In genomic region chr5:97476852-97477534, GRCh38 we compare ENCODE assay signal across 25 cellular contexts.
A peak's percentile ranks its signal among the peaks of the same experiment; 100 is the strongest.
DNase-seq lines count a peak whose midpoint lies in the region; ATAC-seq, FAIRE-seq and TF ChIP-seq lines count a peak whose summit lies in the region.
"Had no signal": no experiment of that assay in that cellular context is flagged by ENCODE, and none has a peak within 500 bp of the region (broad histone marks: within the 10 kb centered on the region; RNA-seq: fewer than 3 reads in every experiment).

No MANE protein-coding gene starts in this region.

- no peak overlapping the region for H3K27ac ChIP-seq in A673 (ENCODE audit: low read depth, low read length, poor library complexity, severe bottlenecking)
- H3K27ac ChIP-seq: body of pancreas, colonic mucosa, parathyroid adenoma, upper lobe of left lung had no signal

- ATAC-seq in GM19351 (IDR thresholded peaks at IDR 0.05; ENCODE audit: unreplicated experiment): peak; percentile 71
- peak; percentile 67 for ATAC-seq in HG02852 (IDR thresholded peaks at IDR 0.05; ENCODE audit: unreplicated experiment)
- ATAC-seq in HG03520 (IDR thresholded peaks at IDR 0.05; ENCODE audit: unreplicated experiment): peak; percentile 50
- ATAC-seq in GM19324 (IDR thresholded peaks at IDR 0.05; ENCODE audit: low FRiP score, unreplicated experiment): no peak
- no peak for ATAC-seq in GM19023 (IDR thresholded peaks at IDR 0.05; ENCODE audit: unreplicated experiment)
- ATAC-seq: activated CD8-positive, alpha-beta T cell treated with anti-CD3 and anti-CD28 coated beads, Interleukin-2, amount 10 ng/mL, durations not matched to agents 7 days and 5 days; activated naive CD4-positive, alpha-beta T cell treated with anti-CD3 and anti-CD28 coated beads, Interleukin-2, amount 50 U/mL, for 72 hours; activated T-cell treated with anti-CD3 and anti-CD28 coated beads, Interleukin-2, amount 50 U/mL, for 72 hours; body of pancreas; WTC11 had no signal

- H3K36me3 ChIP-seq in A673 (ENCODE audit: insufficient read depth, low read length, poor library complexity, severe bottlenecking): no peaks in the 10 kb centered on the region
- H3K36me3 ChIP-seq: colonic mucosa, upper lobe of left lung had no signal

- FAIRE-seq in GM12891 (lab: Jason Lieb, UNC): peak; percentile 52

- no peaks in the 10 kb centered on the region for H3K9me3 ChIP-seq in A673 (ENCODE audit: low read depth, low read length, poor library complexity, severe bottlenecking)
- H3K9me3 ChIP-seq: body of pancreas, colonic mucosa, upper lobe of left lung had no signal

- CTCF ChIA-PET in A673 (lab: Charles Lee): no interaction called here

- H3K4me1 ChIP-seq in A673 (ENCODE audit: insufficient read depth, low read length, poor library complexity, severe bottlenecking): no peaks in the 10 kb centered on the region
- H3K4me1 ChIP-seq: body of pancreas, colonic mucosa, parathyroid adenoma, upper lobe of left lung had no signal

- no peak for TF ChIP-seq CTCF in A673 (conservative IDR thresholded peaks at IDR 0.05; ENCODE audit: low read depth, low read length)

- TF ChIP-seq POLR2A in GM12891 (IDR thresholded peaks at IDR 0.05; ENCODE audit: low read depth, low read length): no peak

- intact Hi-C loops in A673 (cut with micrococcal nuclease; ENCODE audit: unreplicated experiment): no loop called here

- BruUV-seq in A673 (replicated peaks; lab: Mats Ljungman, UMichigan): no TSS peak

- POLR2A ChIA-PET in A673 (lab: Charles Lee; ENCODE audit: low non-redundant PET): no interaction called here

- H3K4me3 ChIP-seq in A673 (ENCODE audit: low read depth, low read length, poor library complexity, severe bottlenecking): no peak overlapping the region
- H3K4me3 ChIP-seq: body of pancreas, colonic mucosa, upper lobe of left lung had no signal

- H3K27me3 ChIP-seq in A673 (replicated peaks; ENCODE audit: insufficient read depth, low read depth, low read length, poor library complexity): peaks cover 18% of the 10 kb centered on the region
- H3K27me3 ChIP-seq: body of pancreas, colonic mucosa, upper lobe of left lung had no signal

- no peak for DNase-seq in GM12891 (ENCODE audit: insufficient read length, low spot score)
- no peak for DNase-seq in cerebellum (ENCODE audit: low spot score)
- DNase-seq in A673 (ENCODE audit: low spot score): no peak
- DNase-seq: activated CD8-positive, alpha-beta T cell treated with anti-CD3 and anti-CD28 coated beads, Interleukin-2, amount 10 ng/mL, durations not matched to agents 7 days and 5 days; activated T-cell treated with anti-CD3 and anti-CD28 coated beads, Interleukin-2, amount 50 U/mL, for 72 hours; body of pancreas; CD4-positive, alpha-beta T cell; colonic mucosa; KG1; kidney; MV-4-11; naive B cell; NCI-H2081; NCI-H510A treated with DMSO at 0.1 percent for 48 hours; SHP77; stimulated activated CD4-positive, alpha-beta T cell treated with anti-CD3 and anti-CD28 coated beads, Interleukin-1b, Interleukin-23, amount 100 ng/mL, for 48 hours; upper lobe of left lung had no signal

TF ChIP-seq in GM12891, 5 proteins besides CTCF, POLR2A, EP300 and RAD21:
- TF ChIP-seq PAX5 (IDR thresholded peaks at IDR 0.05; ENCODE audit: insufficient read depth, low read length, severe bottlenecking): no peak
- no peak for TF ChIP-seq POLR2AphosphoS5 (IDR thresholded peaks at IDR 0.05; ENCODE audit: low read depth, low read length)
- TF ChIP-seq TAF1 (IDR thresholded peaks at IDR 0.05; ENCODE audit: low read depth, low read length): no peak
- TF ChIP-seq POU2F2 (IDR thresholded peaks at IDR 0.05; ENCODE audit: low read depth, low read length): no peak
- TF ChIP-seq SPI1 (IDR thresholded peaks at IDR 0.05; ENCODE audit: low read depth, low read length): no peak

Comparison
In these comparisons a context has a peak if more than half of its experiments do, and no peak if none do; other contexts are left out.
1. ATAC-seq: peak in GM19351 (single experiment), HG02852 (single experiment) and HG03520 (single experiment); none in GM19324 (single experiment) and GM19023 (single experiment).